In the genomic region with DNA sequence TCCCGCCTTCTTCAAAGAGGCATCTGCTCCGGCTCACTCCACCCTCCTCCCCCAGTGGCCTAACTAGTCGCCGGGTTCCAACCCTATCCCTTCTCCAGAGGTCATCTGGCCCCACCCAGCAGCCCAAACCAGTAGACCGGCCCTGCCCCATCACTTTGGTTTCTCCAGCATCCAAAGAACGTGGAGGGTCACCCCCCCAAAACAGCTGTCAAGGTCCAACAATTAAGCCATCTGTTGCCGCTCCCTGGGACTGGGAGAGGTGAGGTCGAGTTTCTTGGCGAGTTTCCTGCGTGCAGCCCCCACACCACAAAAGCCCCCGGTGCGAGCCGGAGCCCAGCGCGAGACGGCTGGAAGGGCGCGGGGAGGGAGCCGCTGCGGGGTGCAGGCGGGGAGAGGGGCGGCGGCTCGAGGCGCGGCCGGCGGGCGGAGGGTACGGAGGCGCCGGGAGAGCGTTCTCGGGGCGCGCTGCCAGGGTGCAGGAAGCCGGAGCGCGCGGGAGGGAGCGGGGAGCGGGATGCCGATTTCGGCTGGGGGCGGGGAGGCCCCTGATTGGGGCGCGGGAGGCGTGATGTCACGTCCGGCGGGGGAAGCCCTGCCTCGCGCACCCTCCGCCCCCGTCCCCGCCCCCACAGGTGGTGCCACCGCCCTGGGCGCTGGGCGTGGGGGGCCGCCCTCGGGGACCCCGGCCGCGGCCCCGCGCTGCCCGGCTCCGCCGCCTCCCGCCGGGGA, we compare ENCODE assay signal across 8 cellular contexts. TPM values are rescaled to one million over a fixed set of nuclear protein-coding genes. Genes with fewer than 3 reads are reported as not detected.
DNase-seq lines count a peak whose midpoint lies in the region; ATAC-seq, FAIRE-seq and TF ChIP-seq lines count a peak whose summit lies in the region.

No MANE protein-coding gene starts in this region.

- in situ Hi-C loops in IMR-90 (cut with MboI; ENCODE audit: low sequenced_read_pairs), result loop anchor here (5.0 kb wide), 1 partner anchor 203 kb away; no protein-coding TSS in a partner anchor

- H2AFZ ChIP-seq in IMR-90 (replicated peaks; ENCODE audit: low read length, poor library complexity) (peak overlapping the region; percentile 88), neuronal stem cell (ENCODE audit: low read length) (peak overlapping the region; percentile 99)

- peak overlapping the region; percentile 95 for H3K23ac ChIP-seq in IMR-90 (ENCODE audit: low read depth, low read length)
- H3K23ac ChIP-seq in neuronal stem cell (ENCODE audit: low read depth, low read length, poor library complexity), result peak overlapping the region; percentile 77

- H2BK20ac ChIP-seq in IMR-90 (ENCODE audit: low read depth, low read length), result peak overlapping the region; percentile 43; the same call in 1 of the 2 replicates

- TF ChIP-seq POLR2A in IMR-90 (IDR thresholded peaks at IDR 0.05; ENCODE audit: low read depth, low read length) (no peak; the same call in 1 of the 2 replicates), Raji (IDR thresholded peaks at IDR 0.05; ENCODE audit: insufficient read depth, low read depth, low read length) (peak; percentile 34; the same call in 1 of the 2 replicates)

- peak; percentile 62 for ATAC-seq in GM19351 (IDR thresholded peaks at IDR 0.05; ENCODE audit: unreplicated experiment)
- ATAC-seq in IMR-90 (ENCODE audit: low read depth), result peak; percentile 73

- H3K14ac ChIP-seq in IMR-90 (replicated peaks; ENCODE audit: low read depth, low read length) (peak overlapping the region; percentile 68), neuronal stem cell (ENCODE audit: low read length) (peak overlapping the region; percentile 95)

- FAIRE-seq in frontal cortex (lab: Jason Lieb, UNC), result no peak

- H3K27ac ChIP-seq in IMR-90 (ENCODE audit: insufficient read depth, low read length) (peak overlapping the region; percentile 93), neuronal stem cell (replicated peaks; ENCODE audit: low read length) (peak overlapping the region; percentile 80)

- CTCF ChIA-PET in IMR-90 (lab: Yijun Ruan, JAX), result interaction anchor here (1.0 kb wide), 1 partner anchor 11 kb away, joined by 3 read pairs; no protein-coding TSS in a partner anchor

- 1% methylated on average over 13 of the region's 71 CpGs; no CpG with 5 or more reads in 1 of the 2 experiments for WGBS in IMR-90 (ENCODE audit: extremely low coverage in 2 of 2, insufficient read length in 1 of 2), 2 experiments
- WGBS in neuronal stem cell (ENCODE audit: extremely low coverage in 2 of 2, insufficient read length in 2 of 2, insufficient replicate concordance in 1 of 2), 2 donors, result no CpG with 5 or more reads among the region's 71 CpGs

- H3K9ac ChIP-seq in IMR-90 (ENCODE audit: low read depth, low read length) (peak overlapping the region; percentile 70), neuronal stem cell (ENCODE audit: low read depth, low read length, poor library complexity) (peak overlapping the region; percentile 92)

- BruUV-seq in IMR-90 (replicated peaks; lab: Mats Ljungman, UMichigan), result no TSS peak

- H2AK9ac ChIP-seq in IMR-90 (replicated peaks; ENCODE audit: low read depth, low read length, poor library complexity), result peak overlapping the region; percentile 98

- H3K18ac ChIP-seq in IMR-90 (ENCODE audit: low read depth, low read length) (peak overlapping the region; percentile 52; the same call in 1 of the 2 replicates), neuronal stem cell (ENCODE audit: low read length) (peak overlapping the region; percentile 95)

- POLR2A ChIA-PET in IMR-90 (lab: Charles Lee; ENCODE audit: unreplicated experiment), result interaction anchor here (0.6 kb wide), 1 partner anchor 47 kb away, joined by 3 read pairs; no protein-coding TSS in a partner anchor

- TF ChIP-seq CTCF in IMR-90 (conservative IDR thresholded peaks at IDR 0.05; ENCODE audit: low read depth, low read length), result no peak

- dilution Hi-C loops in IMR-90 (cut with HindIII; ENCODE audit: low sequenced_read_pairs, unreplicated experiment), result no loop called here

- peak overlapping the region; percentile 83 for H2BK120ac ChIP-seq in IMR-90 (ENCODE audit: low read depth, low read length)
- H2BK120ac ChIP-seq in neuronal stem cell (ENCODE audit: low read depth, low read length), result no peak overlapping the region

- peak overlapping the region; percentile 92 for H2BK5ac ChIP-seq in IMR-90 (ENCODE audit: low read depth, low read length, poor library complexity, severe bottlenecking)
- peak overlapping the region; percentile 91 for H2BK5ac ChIP-seq in neuronal stem cell (ENCODE audit: low read length)

- intact Hi-C loops in IMR-90 (cut with micrococcal nuclease), result loop anchor here (1.0 to 5.0 kb wide), 3 partner anchors 50 to 373 kb away; no protein-coding TSS in a partner anchor

- H4K20me1 ChIP-seq in IMR-90 (ENCODE audit: insufficient read depth, low read length), result peaks cover 33% of the 10 kb centered on the region

- H3K4me2 ChIP-seq in IMR-90 (ENCODE audit: low read depth, low read length) (peak overlapping the region; percentile 72), neuronal stem cell (ENCODE audit: insufficient read depth, low read length, poor library complexity, severe bottlenecking) (peak overlapping the region; percentile 95)

- TF ChIP-seq RAD21 in IMR-90 (IDR thresholded peaks at IDR 0.05; ENCODE audit: low read length), result no peak

- H2BK15ac ChIP-seq in IMR-90 (ENCODE audit: low read depth, low read length) (peak overlapping the region; percentile 80; the same call in 1 of the 3 replicates), neuronal stem cell (ENCODE audit: low read length) (peak overlapping the region; percentile 96)

- DNase-seq in Ammon's horn (ENCODE audit: low spot score), result peak; percentile 88
- DNase-seq in IMR-90, result peak; percentile 88
- peak; percentile 86 for DNase-seq in activated naive CD4-positive, alpha-beta T cell treated with Interleukin-2 at 50 U/mL for 16 hours
- DNase-seq in frontal cortex (ENCODE audit: low spot score in 2 of 2), result peak; percentile 99
- peak; percentile 84 for DNase-seq in neuronal stem cell (ENCODE audit: low spot score)
- peak; percentile 81 for DNase-seq in stromal cell of bone marrow (ENCODE audit: low read depth)

- H2AK5ac ChIP-seq in IMR-90 (ENCODE audit: low read depth, low read length) (peak overlapping the region; percentile 96), neuronal stem cell (ENCODE audit: low read depth, low read length) (peak overlapping the region; percentile 91)

- H4K91ac ChIP-seq in IMR-90 (ENCODE audit: insufficient read depth, low read depth, low read length) (peak overlapping the region; percentile 94), neuronal stem cell (ENCODE audit: low read depth, low read length, poor library complexity) (no peak overlapping the region)

- peak overlapping the region; percentile 98 for H3K4ac ChIP-seq in IMR-90 (ENCODE audit: low read depth, low read length)
- H3K4ac ChIP-seq in neuronal stem cell (ENCODE audit: low read length), result peak overlapping the region; percentile 44

- H3K79me1 ChIP-seq in IMR-90 (ENCODE audit: low read depth in 1 of 2, low read length in 2 of 2) (peaks cover 0 to 54% of the 10 kb centered on the region in 2 experiments; a peak in 2 of 4 replicates), neuronal stem cell (ENCODE audit: low read depth, low read length) (peaks cover 29% of the 10 kb centered on the region)

- H4K8ac ChIP-seq in IMR-90 (ENCODE audit: low read depth in 2 of 2, low read length in 2 of 2) (peak overlapping the region; percentile 67 to 99), neuronal stem cell (ENCODE audit: low read depth, low read length) (no peak overlapping the region)

- H3K4me3 ChIP-seq in IMR-90 (ENCODE audit: insufficient read depth, low read depth, low read length) (peak overlapping the region; percentile 52), neuronal stem cell (ENCODE audit: low read length in 2 of 2) (peak overlapping the region; percentile 81 to 89)

- peak overlapping the region; percentile 75 for H3K56ac ChIP-seq in IMR-90 (ENCODE audit: extremely low read depth, insufficient read depth, low read length)

- H3K9me3 ChIP-seq in IMR-90 (ENCODE audit: control insufficient read depth, insufficient read depth, low read length), result no peaks in the 10 kb centered on the region
- peaks cover 0 to 2% of the 10 kb centered on the region in 2 donors for H3K9me3 ChIP-seq in neuronal stem cell (replicated peaks in 1 of 2; ENCODE audit: control insufficient read depth in 2 of 2, insufficient read depth in 1 of 2, low read depth in 1 of 2, low read length in 2 of 2)

- H3K36me3 ChIP-seq in IMR-90 (ENCODE audit: control insufficient read depth, insufficient read depth, low read length) (peaks cover 2% of the 10 kb centered on the region; the same call in 1 of the 2 replicates), neuronal stem cell (replicated peaks in 1 of 2; ENCODE audit: control insufficient read depth in 2 of 2, insufficient read depth in 2 of 2, low read length in 2 of 2) (peaks cover 3 to 4% of the 10 kb centered on the region in 2 donors)

- H4K5ac ChIP-seq in IMR-90 (ENCODE audit: low read depth, low read length), result peak overlapping the region; percentile 28

- peaks cover 30% of the 10 kb centered on the region for H3K4me1 ChIP-seq in IMR-90 (ENCODE audit: control insufficient read depth, insufficient read depth, low read length)
- peaks cover 23 to 24% of the 10 kb centered on the region in 2 donors for H3K4me1 ChIP-seq in neuronal stem cell (ENCODE audit: control insufficient read depth in 2 of 2, insufficient read depth in 1 of 2, low read depth in 1 of 2, low read length in 2 of 2)

- H3K27me3 ChIP-seq in IMR-90 (ENCODE audit: control insufficient read depth, insufficient read depth, low read length) (no peaks in the 10 kb centered on the region), neuronal stem cell (ENCODE audit: control insufficient read depth in 3 of 3, insufficient read depth in 3 of 3, low read depth in 1 of 3, low read length in 3 of 3) (peaks cover 0 to 8% (median 6%) of the 10 kb centered on the region in 3 experiments)

- H3K9me1 ChIP-seq in IMR-90 (ENCODE audit: insufficient read depth, low read length), result peaks cover 18% of the 10 kb centered on the region

- peak overlapping the region; percentile 49 for H2BK12ac ChIP-seq in neuronal stem cell (ENCODE audit: low read length)

TF ChIP-seq in IMR-90, 13 proteins besides CTCF, POLR2A, EP300 and RAD21 (continues in another document):
- TF ChIP-seq MAZ (IDR thresholded peaks at IDR 0.05; ENCODE audit: borderline replicate concordance, low read depth, low read length), result peak; percentile 86; the same call in 1 of the 2 replicates

RNA-seq across cellular contexts. Expression of a gene that starts 0.6 kb away (rescaled TPM):
- total RNA-seq in IMR-90 (2012; rRNA removed) (16.0 and 18.6 TPM in 2 replicates), frontal cortex (38.7 TPM)
- 211 and 222 TPM in 2 replicates for polyA plus RNA-seq in IMR-90 (2012; rRNA removed)
- 148 and 334 TPM in 2 replicates for polyA plus RNA-seq in IMR-90 (2012; cell fraction: cytosol; rRNA removed)
- polyA plus RNA-seq in IMR-90 (2012; cell fraction: nucleus; rRNA removed; ENCODE audit: low replicate concordance), result 193 and 494 TPM in 2 replicates
- polyA plus RNA-seq in neuronal stem cell (2013, experiment 1 of 2), result 78.0 TPM
- polyA plus RNA-seq in neuronal stem cell (2013, experiment 2 of 2), result 77.4 TPM

Comparison
In these comparisons a context has a peak if more than half of its experiments do, and no peak if none do; other contexts are left out.
1. Peak in every context shown above with its lines: DNase-seq, ATAC-seq, H3K4me3 ChIP-seq and H3K27ac ChIP-seq.